Comparison of ENCODE assay signal across 17 cellular contexts in genomic region chr9:136565722-136566552, GRCh38. TPM values are rescaled to one million over a fixed set of nuclear protein-coding genes. Genes with fewer than 3 reads are reported as not detected.
DNase-seq lines count a peak whose midpoint lies in the region; ATAC-seq and TF ChIP-seq lines count a peak whose summit lies in the region.
"Had no signal": no experiment of that assay in that cellular context is flagged by ENCODE, and none has a peak within 500 bp of the region (broad histone marks: within the 10 kb centered on the region; RNA-seq: fewer than 3 reads in every experiment).

No MANE protein-coding gene starts in this region.

- H3K27me3 ChIP-seq in endodermal cell (ENCODE audit: control insufficient read depth, insufficient read depth, low read length, poor library complexity, severe bottlenecking) = no peaks in the 10 kb centered on the region

- H3K4me3 Mint-ChIP-seq in endodermal cell (no peak overlapping the region), nephron progenitor cell (no peak overlapping the region)
- H3K4me3 Mint-ChIP-seq: activated CD4-positive, alpha-beta memory T cell treated with anti-CD3 and anti-CD28 coated beads, Interleukin-2, amount 10 ng/mL, durations not matched to agents 7 days and 5 days; stimulated activated memory B cell treated with anti-CD40 and anti-IgM and Interleukin-4, amounts not matched to agents 10 μg/mL and 1 μg/mL and 100 μg/mL, for 72 hours had no signal

- H3K27me3 Mint-ChIP-seq in endodermal cell (ENCODE audit: insufficient read depth) = peaks cover 9% of the 10 kb centered on the region
- H3K27me3 Mint-ChIP-seq in nephron progenitor cell (ENCODE audit: low read depth, poor library complexity) = peaks cover 5% of the 10 kb centered on the region
- H3K27me3 Mint-ChIP-seq: activated CD4-positive, alpha-beta memory T cell treated with anti-CD3 and anti-CD28 coated beads, Interleukin-2, amount 10 ng/mL, durations not matched to agents 7 days and 5 days; naive B cell had no signal

- H3K4me1 Mint-ChIP-seq in endodermal cell = peaks cover 16% of the 10 kb centered on the region
- peaks cover 59% of the 10 kb centered on the region for H3K4me1 Mint-ChIP-seq in nephron progenitor cell
- H3K4me1 Mint-ChIP-seq: activated CD4-positive, alpha-beta memory T cell treated with anti-CD3 and anti-CD28 coated beads, Interleukin-2, amount 10 ng/mL, durations not matched to agents 7 days and 5 days had no signal

- H3K4me1 ChIP-seq in endodermal cell (ENCODE audit: control insufficient read depth, insufficient read depth, low read length) = peaks cover 14% of the 10 kb centered on the region

- no peak overlapping the region for H3K9ac ChIP-seq in endodermal cell (ENCODE audit: extremely low read depth, low read length, poor library complexity, severe bottlenecking)

- no peaks in the 10 kb centered on the region for H3K36me3 ChIP-seq in endodermal cell (ENCODE audit: control insufficient read depth, insufficient read depth, low read length)

- WGBS in endodermal cell (ENCODE audit: insufficient coverage in 1 of 2, insufficient read length in 1 of 2), 2 experiments = 93 to 98% methylated on average over 15 to 24 of the region's 24 CpGs

- DNase-seq in RWPE1 (ENCODE audit: low spot score) = no peak
- no peak for DNase-seq in endodermal cell
- peak; percentile 33 for DNase-seq in nephron progenitor cell
- DNase-seq in substantia nigra (lab: John Stamatoyannopoulos, UW) = no peak
- DNase-seq in activated CD4-positive, alpha-beta T cell treated with anti-CD3 and anti-CD28 coated beads, Interleukin-2, amount 50 U/mL, for 1 hour = no peak
- no peak for DNase-seq in AG08395 (ENCODE audit: low spot score)
- DNase-seq: activated CD4-positive, alpha-beta memory T cell treated with anti-CD3 and anti-CD28 coated beads, Interleukin-2, amount 10 ng/mL, durations not matched to agents 7 days and 5 days; AML-193; GF-D8; HCEC 1CT; kidney glomerular epithelial cell; naive B cell; NCI-H2029; PC-9 had no signal

- H3K4me3 ChIP-seq in endodermal cell (ENCODE audit: low read length) = no peak overlapping the region
- H3K4me3 ChIP-seq: PC-9 had no signal

- H3K9me3 Mint-ChIP-seq in endodermal cell (peaks cover 7% of the 10 kb centered on the region), nephron progenitor cell (no peaks in the 10 kb centered on the region)

- H3K27ac ChIP-seq in RWPE1 (peak overlapping the region; percentile 97), endodermal cell (ENCODE audit: low read depth, low read length) (peak overlapping the region; percentile 24), substantia nigra (ENCODE audit: low read depth, low read length, poor library complexity, severe bottlenecking) (peak overlapping the region; percentile 26)
- H3K27ac ChIP-seq: PC-9 had no signal

- ATAC-seq in GM18907 (IDR thresholded peaks at IDR 0.05; ENCODE audit: unreplicated experiment) = no peak
- no peak for ATAC-seq in HG03354 (IDR thresholded peaks at IDR 0.05; ENCODE audit: poor library complexity, severe bottlenecking, unreplicated experiment)
- ATAC-seq: stimulated activated memory B cell treated with anti-CD40 and anti-IgM and Interleukin-4, amounts not matched to agents 10 μg/mL and 1 μg/mL and 100 μg/mL, for 72 hours had no signal

- H3K36me3 Mint-ChIP-seq in endodermal cell (ENCODE audit: low read depth) (no peaks in the 10 kb centered on the region), nephron progenitor cell (ENCODE audit: low read depth) (no peaks in the 10 kb centered on the region)
- H3K36me3 Mint-ChIP-seq: naive B cell; stimulated activated memory B cell treated with anti-CD40 and anti-IgM and Interleukin-4, amounts not matched to agents 10 μg/mL and 1 μg/mL and 100 μg/mL, for 72 hours had no signal

- H3K27ac Mint-ChIP-seq in endodermal cell (no peak overlapping the region), nephron progenitor cell (peak overlapping the region; percentile 78)
- H3K27ac Mint-ChIP-seq: activated CD4-positive, alpha-beta memory T cell treated with anti-CD3 and anti-CD28 coated beads, Interleukin-2, amount 10 ng/mL, durations not matched to agents 7 days and 5 days; naive B cell; stimulated activated memory B cell treated with anti-CD40 and anti-IgM and Interleukin-4, amounts not matched to agents 10 μg/mL and 1 μg/mL and 100 μg/mL, for 72 hours had no signal

- TF ChIP-seq CTCF in RWPE1 (conservative IDR thresholded peaks at IDR 0.05; ENCODE audit: low read depth) (no peak), endodermal cell (conservative IDR thresholded peaks at IDR 0.05) (no peak), nephron progenitor cell (IDR thresholded peaks at IDR 0.05) (no peak)

- CTCF ChIA-PET in RWPE1 (lab: Yijun Ruan, JAX) = interaction anchor here (0.7 to 2.3 kb wide), 3 partner anchors 9 to 78 kb away, joined by 3 to 6 read pairs (median 5); no protein-coding TSS in a partner anchor

- POLR2A ChIA-PET in RWPE1 (lab: Yijun Ruan, JAX; ENCODE audit: low non-redundant PET) = interaction anchor here (0.5 kb wide), 1 partner anchor 39 kb away, joined by 4 read pairs; no protein-coding TSS in a partner anchor

- H3K9me3 ChIP-seq in endodermal cell (ENCODE audit: control insufficient read depth, low read length) = no peaks in the 10 kb centered on the region

RNA-seq across cellular contexts. Expression of gene NOTCH1, which starts 20.1 kb away (rescaled TPM):
- total RNA-seq in endodermal cell = 10 to 100 TPM; 23.4 to 24.2 TPM
- 72.4 TPM for polyA plus RNA-seq in endodermal cell (2013, experiment 1 of 2)
- 68.2 TPM for polyA plus RNA-seq in endodermal cell (2013, experiment 2 of 2)

Comparison
In these comparisons a context has a peak if more than half of its experiments do, and no peak if none do; other contexts are left out.
1. H3K27ac ChIP-seq: peak in every context shown above with its lines; median percentile 97 in RWPE1; 26 in substantia nigra; 24 in endodermal cell.